3 cellular contexts compared by ENCODE assay signal in genomic region chr17:45581860-45582259, GRCh38.
TF ChIP-seq lines count a peak whose summit lies in the region.

No MANE protein-coding gene starts in this region.

TF ChIP-seq in A549, 52 proteins besides CTCF, POLR2A, EP300 and RAD21:
- TF ChIP-seq CBX2 (IDR thresholded peaks at IDR 0.05; ENCODE audit: borderline replicate concordance, low read depth) (no peak), CHD2 (IDR thresholded peaks at IDR 0.05; ENCODE audit: low read length, partially characterized antibody) (no peak), SREBF2 (IDR thresholded peaks at IDR 0.05) (no peak; the same call in 1 of the 2 replicates), TP53 (CRISPR knock-in tag; IDR thresholded peaks at IDR 0.05) (peak; percentile 25; the same call in 1 of the 2 replicates), KDM1A (IDR thresholded peaks at IDR 0.05; ENCODE audit: low read depth) (no peak), HEYL (CRISPR knock-in tag; IDR thresholded peaks at IDR 0.05) (no peak), HOXB5 (CRISPR knock-in tag; IDR thresholded peaks at IDR 0.05) (no peak)

TF ChIP-seq in GM23338, 12 proteins besides CTCF, POLR2A, EP300 and RAD21:
- TF ChIP-seq EZH2 (IDR thresholded peaks at IDR 0.05; ENCODE audit: low read depth, unreplicated experiment) (no peak), JUNB (IDR thresholded peaks at IDR 0.05; ENCODE audit: unreplicated experiment) (no peak), REST (IDR thresholded peaks at IDR 0.05; ENCODE audit: unreplicated experiment) (no peak), NANOG (IDR thresholded peaks at IDR 0.05; ENCODE audit: borderline replicate concordance) (no peak), CREB1 (CRISPR knock-in tag; IDR thresholded peaks at IDR 0.05; ENCODE audit: low read depth) (no peak)

TF ChIP-seq in GM12878, 131 proteins besides CTCF, POLR2A, EP300 and RAD21 (continued from another document):
- no peak for TF ChIP-seq ELK1 (IDR thresholded peaks at IDR 0.05; ENCODE audit: low read depth, low read length)
- no peak for TF ChIP-seq ZNF592 (IDR thresholded peaks at IDR 0.05)
- TF ChIP-seq MXI1 (IDR thresholded peaks at IDR 0.05; ENCODE audit: low read depth, low read length): no peak
- TF ChIP-seq CREB1 (IDR thresholded peaks at IDR 0.05; ENCODE audit: low read depth): no peak
- TF ChIP-seq ZBTB33 (IDR thresholded peaks at IDR 0.05): 0 out of 2 replicates have a peak, but pooled peaks have one; percentile 40
- TF ChIP-seq STAT1 (conservative IDR thresholded peaks at IDR 0.05): no peak
- no peak for TF ChIP-seq MEF2A (IDR thresholded peaks at IDR 0.05; ENCODE audit: insufficient read depth, low read depth, low read length)
- peak; percentile 30; the same call in 1 of the 2 replicates for TF ChIP-seq MLLT1 (IDR thresholded peaks at IDR 0.05)
- no peak for TF ChIP-seq POLR2AphosphoS5 (IDR thresholded peaks at IDR 0.05; ENCODE audit: low read length)
- TF ChIP-seq YBX1 (IDR thresholded peaks at IDR 0.05): no peak
- no peak for TF ChIP-seq GABPA (IDR thresholded peaks at IDR 0.05; ENCODE audit: low read depth)
- TF ChIP-seq STAT3 (IDR thresholded peaks at IDR 0.05; ENCODE audit: low read depth, low read length): no peak
